In genomic region chr2:28952806-28953190, GRCh38 we compare ENCODE assay signal across 9 cellular contexts. TPM values are rescaled to one million over a fixed set of nuclear protein-coding genes. Genes with fewer than 3 reads are reported as not detected.
DNase-seq lines count a peak whose midpoint lies in the region; ATAC-seq and TF ChIP-seq lines count a peak whose summit lies in the region.
"Had no signal": no experiment of that assay in that cellular context is flagged by ENCODE, and none has a peak within 500 bp of the region (broad histone marks: within the 10 kb centered on the region; RNA-seq: fewer than 3 reads in every experiment).

No MANE protein-coding gene starts in this region.

- intact Hi-C loops in posterior vena cava (cut with DNase I) = no loop called here
- intact Hi-C loops in CD4-positive, alpha-beta memory T cell (cut with micrococcal nuclease) = loop anchor here (10.0 kb wide), 1 partner anchor 388 kb away; no protein-coding TSS in a partner anchor
- intact Hi-C loops in CD8-positive, alpha-beta T cell (cut with DNase I, micrococcal nuclease) = no loop called here

- DNase-seq in GDM1 (lab: John Stamatoyannopoulos, UW) (peak; percentile 72), NCI-H1694 (lab: John Stamatoyannopoulos, UW) (peak; percentile 14), midbrain (lab: John Stamatoyannopoulos, UW) (peak; percentile 4), posterior vena cava (ENCODE audit: low spot score) (no peak), NCI-H187 treated with DMSO at 0.1 percent for 48 hours (lab: John Stamatoyannopoulos, UW) (no peak)
- DNase-seq in activated CD8-positive, alpha-beta T cell treated with anti-CD3 and anti-CD28 coated beads, Interleukin-2, amount 10 ng/mL, durations not matched to agents 7 days and 5 days = no peak
- DNase-seq in CD4-positive, alpha-beta memory T cell = no peak
- DNase-seq in CD8-positive, alpha-beta T cell = no peak

- peaks cover 10% of the 10 kb centered on the region for H3K4me1 Mint-ChIP-seq in activated CD8-positive, alpha-beta T cell treated with anti-CD3 and anti-CD28 coated beads, Interleukin-2, amount 10 ng/mL, durations not matched to agents 7 days and 5 days (ENCODE audit: low read depth)
- H3K4me1 Mint-ChIP-seq in CD4-positive, alpha-beta memory T cell = peaks cover 2 to 10% (median 5%) of the 10 kb centered on the region in 4 donors
- H3K4me1 Mint-ChIP-seq in CD8-positive, alpha-beta T cell (ENCODE audit: low read depth) = peaks cover 8% of the 10 kb centered on the region

- peaks cover 4% of the 10 kb centered on the region for H3K4me1 ChIP-seq in CD4-positive, alpha-beta memory T cell (ENCODE audit: insufficient read depth, low read length)
- no peaks in the 10 kb centered on the region for H3K4me1 ChIP-seq in CD8-positive, alpha-beta T cell (ENCODE audit: insufficient read depth, low read length)

- ATAC-seq in activated CD8-positive, alpha-beta T cell treated with anti-CD3 and anti-CD28 coated beads, Interleukin-2, amount 10 ng/mL, durations not matched to agents 7 days and 5 days = peak; percentile 21
- no peak for ATAC-seq in CD8-positive, alpha-beta T cell

- no peaks in the 10 kb centered on the region for H3K27me3 ChIP-seq in CD4-positive, alpha-beta memory T cell (ENCODE audit: insufficient read depth, low read length)
- no peaks in the 10 kb centered on the region for H3K27me3 ChIP-seq in CD8-positive, alpha-beta T cell (ENCODE audit: insufficient read depth, low read length)

- no peaks in the 10 kb centered on the region for H3K9me3 Mint-ChIP-seq in activated CD8-positive, alpha-beta T cell treated with anti-CD3 and anti-CD28 coated beads, Interleukin-2, amount 10 ng/mL, durations not matched to agents 7 days and 5 days (ENCODE audit: insufficient read depth)
- H3K9me3 Mint-ChIP-seq in CD4-positive, alpha-beta memory T cell = no peaks in the 10 kb centered on the region
- no peaks in the 10 kb centered on the region for H3K9me3 Mint-ChIP-seq in CD8-positive, alpha-beta T cell

- no peak overlapping the region for H3K27ac Mint-ChIP-seq in activated CD8-positive, alpha-beta T cell treated with anti-CD3 and anti-CD28 coated beads, Interleukin-2, amount 10 ng/mL, durations not matched to agents 7 days and 5 days
- H3K27ac Mint-ChIP-seq in CD4-positive, alpha-beta memory T cell = peak overlapping the region in 2 of 7 donors; percentile 5 to 44
- H3K27ac Mint-ChIP-seq in CD8-positive, alpha-beta T cell = no peak overlapping the region

- CTCF ChIA-PET in activated CD8-positive, alpha-beta T cell treated with anti-CD3 and anti-CD28 coated beads, Interleukin-2, amount 10 ng/mL, durations not matched to agents 7 days and 5 days (lab: Charles Lee) = interaction anchor here (0.6 to 1.3 kb wide), 3 partner anchors 10 to 128 kb away, joined by 3 read pairs; no protein-coding TSS in a partner anchor
- CTCF ChIA-PET in CD4-positive, alpha-beta memory T cell (lab: Charles Lee; ENCODE audit: partially characterized antibody) = interaction anchor here (1.4 to 1.5 kb wide), 2 partner anchors 382 to 387 kb away, joined by 3 read pairs; no protein-coding TSS in a partner anchor
- CTCF ChIA-PET in CD8-positive, alpha-beta T cell (lab: Charles Lee) = no interaction called here

- no peak for TF ChIP-seq CTCF in CD8-positive, alpha-beta T cell (IDR thresholded peaks at IDR 0.05)

- H3K27me3 Mint-ChIP-seq in activated CD8-positive, alpha-beta T cell treated with anti-CD3 and anti-CD28 coated beads, Interleukin-2, amount 10 ng/mL, durations not matched to agents 7 days and 5 days (ENCODE audit: low read depth) = peaks cover 2% of the 10 kb centered on the region
- H3K27me3 Mint-ChIP-seq in CD4-positive, alpha-beta memory T cell = no peaks in the 10 kb centered on the region
- no peaks in the 10 kb centered on the region for H3K27me3 Mint-ChIP-seq in CD8-positive, alpha-beta T cell (ENCODE audit: low read depth)

- POLR2A ChIA-PET in activated CD8-positive, alpha-beta T cell treated with anti-CD3 and anti-CD28 coated beads, Interleukin-2, amount 10 ng/mL, durations not matched to agents 7 days and 5 days (lab: Charles Lee) = no interaction called here
- POLR2A ChIA-PET in CD4-positive, alpha-beta memory T cell (lab: Charles Lee; ENCODE audit: partially characterized antibody) = no interaction called here
- POLR2A ChIA-PET in CD8-positive, alpha-beta T cell (lab: Charles Lee) = no interaction called here

- H3K36me3 Mint-ChIP-seq in activated CD8-positive, alpha-beta T cell treated with anti-CD3 and anti-CD28 coated beads, Interleukin-2, amount 10 ng/mL, durations not matched to agents 7 days and 5 days (ENCODE audit: low read depth) = peaks cover 25% of the 10 kb centered on the region
- peaks cover 12 to 14% of the 10 kb centered on the region in 2 donors for H3K36me3 Mint-ChIP-seq in CD4-positive, alpha-beta memory T cell
- peaks cover 12% of the 10 kb centered on the region for H3K36me3 Mint-ChIP-seq in CD8-positive, alpha-beta T cell

- H3K27ac ChIP-seq in CD4-positive, alpha-beta memory T cell (ENCODE audit: low read depth, low read length) = no peak overlapping the region
- no peak overlapping the region for H3K27ac ChIP-seq in CD8-positive, alpha-beta T cell (ENCODE audit: low read depth, low read length)

- peaks cover 8% of the 10 kb centered on the region for H3K36me3 ChIP-seq in CD4-positive, alpha-beta memory T cell (ENCODE audit: insufficient read depth, low read length)
- H3K36me3 ChIP-seq in CD8-positive, alpha-beta T cell (ENCODE audit: insufficient read depth, low read length) = no peaks in the 10 kb centered on the region

- no peak overlapping the region for H3K4me3 ChIP-seq in CD4-positive, alpha-beta memory T cell (ENCODE audit: low read length in 2 of 2)
- H3K4me3 ChIP-seq in CD8-positive, alpha-beta T cell (ENCODE audit: low read depth, low read length) = no peak overlapping the region

- no peak overlapping the region for H3K4me3 Mint-ChIP-seq in activated CD8-positive, alpha-beta T cell treated with anti-CD3 and anti-CD28 coated beads, Interleukin-2, amount 10 ng/mL, durations not matched to agents 7 days and 5 days
- no peak overlapping the region for H3K4me3 Mint-ChIP-seq in CD4-positive, alpha-beta memory T cell
- H3K4me3 Mint-ChIP-seq in CD8-positive, alpha-beta T cell = no peak overlapping the region

- no peaks in the 10 kb centered on the region for H3K9me3 ChIP-seq in CD4-positive, alpha-beta memory T cell (ENCODE audit: control insufficient read depth in 1 of 2, low read length in 2 of 2)
- no peaks in the 10 kb centered on the region for H3K9me3 ChIP-seq in CD8-positive, alpha-beta T cell (ENCODE audit: low read length)

RNA-seq across cellular contexts. Expression of gene TOGARAM2, which starts 28.3 kb away (rescaled TPM):
- total RNA-seq in activated CD8-positive, alpha-beta T cell treated with anti-CD3 and anti-CD28 coated beads, Interleukin-2, amount 10 ng/mL, durations not matched to agents 7 days and 5 days = 10 to 100 TPM; 10.0 to 10.5 TPM
- under 1 TPM; 0.52 to 0.60 TPM for total RNA-seq in posterior vena cava
- total RNA-seq in CD4-positive, alpha-beta memory T cell = 1 to 10 TPM; 1.8 to 2.7 TPM
- polyA plus RNA-seq in CD4-positive, alpha-beta memory T cell = 1 to 10 TPM in 1 of 2 donors, under 1 TPM in 1; 0.46 to 1.6 TPM
- total RNA-seq in CD8-positive, alpha-beta T cell = 1 to 10 TPM; 4.6 to 4.8 TPM
- total RNA-seq: kidney epithelial cell had no signal

RNA-seq across cellular contexts. Expression of gene WDR43, which starts 58.3 kb away (rescaled TPM):
- 10 to 100 TPM; 70.3 to 81.2 TPM for total RNA-seq in activated CD8-positive, alpha-beta T cell treated with anti-CD3 and anti-CD28 coated beads, Interleukin-2, amount 10 ng/mL, durations not matched to agents 7 days and 5 days
- 10 to 100 TPM; 35.1 to 57.8 TPM for total RNA-seq in posterior vena cava
- total RNA-seq in CD4-positive, alpha-beta memory T cell = 10 to 100 TPM; 52.9 to 57.5 TPM
- 10 to 100 TPM; 36.2 to 57.9 TPM for polyA plus RNA-seq in CD4-positive, alpha-beta memory T cell
- 10 to 100 TPM; 89.2 to 90.0 TPM for total RNA-seq in CD8-positive, alpha-beta T cell

Comparison
In these comparisons a context has a peak if more than half of its experiments do, and no peak if none do; other contexts are left out.
1. DNase-seq: peak in GDM1 (single experiment), NCI-H1694 (single experiment) and midbrain (single experiment); none in activated CD8-positive, alpha-beta T cell treated with anti-CD3 and anti-CD28 coated beads, Interleukin-2, amount 10 ng/mL, durations not matched to agents 7 days and 5 days (single experiment), posterior vena cava (single experiment), NCI-H187 treated with DMSO at 0.1 percent for 48 hours (single experiment), CD4-positive, alpha-beta memory T cell (0 of 5) and CD8-positive, alpha-beta T cell (0 of 7).